Comparison of ENCODE assay signal across 1 cellular context in the genomic region with DNA sequence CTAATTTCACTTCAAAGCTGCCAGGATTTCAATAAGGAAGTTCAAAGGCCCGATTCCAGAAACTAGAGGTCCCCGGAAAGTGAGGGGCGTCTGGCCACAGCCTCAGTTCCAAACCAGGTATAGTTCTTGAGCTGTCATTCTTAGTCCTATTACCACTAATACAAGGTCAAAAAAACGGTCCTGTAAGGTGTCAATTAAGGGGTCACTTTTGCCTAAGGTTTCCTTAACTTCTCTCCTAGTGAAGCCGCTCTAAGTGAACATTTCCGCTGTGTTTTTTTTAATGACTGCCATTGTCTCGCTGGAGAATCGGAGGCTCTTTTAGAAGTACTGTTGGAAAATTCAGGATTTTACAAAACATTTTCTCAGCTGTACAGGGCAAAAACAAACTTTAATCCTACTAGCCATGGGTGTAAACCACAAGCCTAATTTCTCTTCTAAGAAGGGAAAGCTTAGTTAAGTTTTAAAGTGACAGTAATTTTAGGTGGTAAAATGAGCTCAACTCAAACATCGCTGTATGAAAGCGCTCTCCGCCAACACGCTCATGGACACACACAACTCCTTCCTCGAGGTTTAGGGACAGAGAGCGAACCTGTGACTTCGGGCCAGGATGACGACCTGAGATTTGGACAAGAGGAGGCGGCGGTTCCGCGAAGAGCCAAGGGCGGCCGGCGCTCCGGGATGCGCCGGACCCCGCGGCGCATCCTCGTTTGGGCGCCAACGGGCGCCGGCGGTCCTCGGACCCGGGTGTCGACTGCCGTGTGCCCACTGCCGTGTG.
TF ChIP-seq lines count a peak whose summit lies in the region.

No MANE protein-coding gene starts in this region.

TF ChIP-seq in GM12891, 5 proteins besides CTCF, POLR2A, EP300 and RAD21:
- TF ChIP-seq PAX5 (IDR thresholded peaks at IDR 0.05; ENCODE audit: insufficient read depth, low read length, severe bottlenecking) (no peak), SPI1 (IDR thresholded peaks at IDR 0.05; ENCODE audit: low read depth, low read length) (no peak), POLR2AphosphoS5 (IDR thresholded peaks at IDR 0.05; ENCODE audit: low read depth, low read length) (no peak), TAF1 (IDR thresholded peaks at IDR 0.05; ENCODE audit: low read depth, low read length) (no peak), POU2F2 (IDR thresholded peaks at IDR 0.05; ENCODE audit: low read depth, low read length) (no peak)
